In genomic region chr9:3962467-3962866, GRCh38 we compare ENCODE assay signal across 12 cellular contexts.
A peak's percentile ranks its signal among the peaks of the same experiment; 100 is the strongest.
DNase-seq lines count a peak whose midpoint lies in the region; ATAC-seq and TF ChIP-seq lines count a peak whose summit lies in the region.
"Had no signal": no experiment of that assay in that cellular context is flagged by ENCODE, and none has a peak within 500 bp of the region (broad histone marks: within the 10 kb centered on the region; RNA-seq: fewer than 3 reads in every experiment).

No MANE protein-coding gene starts in this region.

- peaks cover 12% of the 10 kb centered on the region for H3K4me1 ChIP-seq in Caco-2
- peaks cover 25% of the 10 kb centered on the region for H3K4me1 ChIP-seq in body of pancreas
- H3K4me1 ChIP-seq in lung (ENCODE audit: control insufficient read depth in 2 of 2, insufficient read depth in 2 of 2, low read length in 2 of 2), result no peaks in the 10 kb centered on the region

- H3K27ac ChIP-seq in body of pancreas (peak overlapping the region in 2 of 4 donors; percentile 40 to 59), lung (ENCODE audit: low read depth in 1 of 2, low read length in 1 of 2) (no peak overlapping the region)

- H3K36me3 Mint-ChIP-seq in Caco-2 (ENCODE audit: insufficient read depth, unreplicated experiment), result no peaks in the 10 kb centered on the region
- H3K36me3 Mint-ChIP-seq: naive B cell had no signal

- TF ChIP-seq CTCF in Caco-2 (IDR thresholded peaks at IDR 0.05; ENCODE audit: insufficient read depth in 1 of 2, low read depth in 1 of 2, low read length in 1 of 2, severe bottlenecking in 1 of 2, unreplicated experiment in 1 of 2) (no peak), body of pancreas (IDR thresholded peaks at IDR 0.05) (no peak), lung (IDR thresholded peaks at IDR 0.05; ENCODE audit: control extremely low read depth, extremely low read depth) (no peak)

- no TSS peak for BruUV-seq in Caco-2 (replicated peaks; lab: Mats Ljungman, UMichigan)

- H3K36me3 ChIP-seq in Caco-2 (ENCODE audit: control insufficient read depth, insufficient read depth, low read length) (no peaks in the 10 kb centered on the region), body of pancreas (replicated peaks in 1 of 2; ENCODE audit: insufficient read depth in 1 of 2, low read depth in 2 of 2) (no peaks in the 10 kb centered on the region), lung (ENCODE audit: control insufficient read depth in 2 of 2, insufficient read depth in 2 of 2, low read length in 2 of 2) (no peaks in the 10 kb centered on the region)

- POLR2A ChIA-PET in Caco-2 (lab: Charles Lee), result no interaction called here

- H3K27me3 ChIP-seq in Caco-2 (replicated peaks; ENCODE audit: control insufficient read depth, insufficient read depth, low read length) (no peaks in the 10 kb centered on the region), body of pancreas (no peaks in the 10 kb centered on the region), lung (ENCODE audit: control insufficient read depth, insufficient read depth) (no peaks in the 10 kb centered on the region)

- no peak for TF ChIP-seq POLR2A in body of pancreas (IDR thresholded peaks at IDR 0.05)

- intact Hi-C loops in Caco-2 (cut with micrococcal nuclease; ENCODE audit: unreplicated experiment) (loop anchor here (5.0 kb wide), 1 partner anchor 40 kb away; no protein-coding TSS in a partner anchor), body of pancreas (cut with DNase I) (no loop called here)

- 38 to 49% methylated on average over 3 of the region's 3 CpGs for WGBS in body of pancreas, 2 donors
- WGBS in lung, 2 donors, result 51 to 65% methylated on average over 3 of the region's 3 CpGs

- H3K27ac Mint-ChIP-seq in Caco-2 (ENCODE audit: unreplicated experiment), result peak overlapping the region; percentile 58
- H3K27ac Mint-ChIP-seq: activated CD4-positive, alpha-beta T cell treated with anti-CD3 and anti-CD28 coated beads, Interleukin-2, amount 10 ng/mL, durations not matched to agents 7 days and 5 days; naive B cell had no signal

- no peaks in the 10 kb centered on the region for H3K27me3 Mint-ChIP-seq in Caco-2 (ENCODE audit: insufficient read depth, unreplicated experiment)

- ATAC-seq in body of pancreas (peak; percentile 56), lung (ENCODE audit: insufficient read depth, low FRiP score) (peak; percentile 41), HG02588 (IDR thresholded peaks at IDR 0.05; ENCODE audit: unreplicated experiment) (no peak)

- no peaks in the 10 kb centered on the region for H3K9me3 Mint-ChIP-seq in Caco-2 (ENCODE audit: unreplicated experiment)
- H3K9me3 Mint-ChIP-seq: activated CD4-positive, alpha-beta T cell treated with anti-CD3 and anti-CD28 coated beads, Interleukin-2, amount 10 ng/mL, durations not matched to agents 7 days and 5 days had no signal

- H3K4me1 Mint-ChIP-seq in Caco-2 (ENCODE audit: low read depth, unreplicated experiment), result peaks cover 8% of the 10 kb centered on the region
- H3K4me1 Mint-ChIP-seq: activated CD4-positive, alpha-beta T cell treated with anti-CD3 and anti-CD28 coated beads, Interleukin-2, amount 10 ng/mL, durations not matched to agents 7 days and 5 days; naive B cell had no signal

- DNase-seq in Caco-2 (peak in 1 of 2 experiments; percentile 35), LoVo (ENCODE audit: low spot score) (peak; percentile 12), body of pancreas (no peak), lung (ENCODE audit: low spot score) (no peak), NAMALWA (ENCODE audit: low spot score) (no peak)
- DNase-seq in effector CD8-positive, alpha-beta T cell (lab: John Stamatoyannopoulos, UW), result no peak
- no peak for DNase-seq in stimulated activated CD4-positive, alpha-beta T cell treated with anti-CD3 and anti-CD28 coated beads, Interleukin-2, amount 100 ng/mL, for 48 hours
- DNase-seq: activated CD4-positive, alpha-beta T cell treated with anti-CD3 and anti-CD28 coated beads, Interleukin-2, amount 10 ng/mL, durations not matched to agents 7 days and 5 days; GF-D8; naive B cell; stimulated activated CD4-positive, alpha-beta T cell treated with anti-CD3 and anti-CD28 coated beads, Interleukin-4, amount 100 ng/mL, for 1 hour had no signal

- CTCF ChIA-PET in Caco-2 (lab: Charles Lee), result no interaction called here

- H3K9me3 ChIP-seq in Caco-2 (no peaks in the 10 kb centered on the region), body of pancreas (no peaks in the 10 kb centered on the region), lung (ENCODE audit: control insufficient read depth in 2 of 2, insufficient read depth in 1 of 2, low read length in 1 of 2) (no peaks in the 10 kb centered on the region)

- H3K4me3 Mint-ChIP-seq in Caco-2 (ENCODE audit: unreplicated experiment), result peak overlapping the region; percentile 38
- H3K4me3 Mint-ChIP-seq: activated CD4-positive, alpha-beta T cell treated with anti-CD3 and anti-CD28 coated beads, Interleukin-2, amount 10 ng/mL, durations not matched to agents 7 days and 5 days; naive B cell had no signal

- no peak overlapping the region for H3K4me3 ChIP-seq in Caco-2 (ENCODE audit: low read depth, low read length)
- no peak overlapping the region for H3K4me3 ChIP-seq in body of pancreas
- no peak overlapping the region for H3K4me3 ChIP-seq in lung
